Comparison of ENCODE assay signal across 21 cellular contexts in genomic region chr3:176219970-176220369, GRCh38.
A peak's percentile ranks its signal among the peaks of the same experiment; 100 is the strongest.
DNase-seq lines count a peak whose midpoint lies in the region; ATAC-seq and TF ChIP-seq lines count a peak whose summit lies in the region.
"Had no signal": no experiment of that assay in that cellular context is flagged by ENCODE, and none has a peak within 500 bp of the region (broad histone marks: within the 10 kb centered on the region; RNA-seq: fewer than 3 reads in every experiment).

No MANE protein-coding gene starts in this region.

- no peaks in the 10 kb centered on the region for H3K36me3 Mint-ChIP-seq in endodermal cell (ENCODE audit: low read depth)
- H3K36me3 Mint-ChIP-seq: CD8-positive, alpha-beta memory T cell had no signal

- H3K4me3 ChIP-seq in endodermal cell (ENCODE audit: low read length) (peak overlapping the region; percentile 34), mesendoderm (ENCODE audit: low read length) (no peak overlapping the region)

- no peaks in the 10 kb centered on the region for H3K27me3 Mint-ChIP-seq in endodermal cell (ENCODE audit: insufficient read depth)

- H4K8ac ChIP-seq in mesendoderm (ENCODE audit: low read depth, low read length), result peak overlapping the region; percentile 2

- H3K4ac ChIP-seq in mesendoderm (ENCODE audit: low read depth, low read length), result no peak overlapping the region

- no peaks in the 10 kb centered on the region for H3K9me3 Mint-ChIP-seq in endodermal cell
- H3K9me3 Mint-ChIP-seq: HFFc6 had no signal

- H3K18ac ChIP-seq in mesendoderm (ENCODE audit: low read length), result peak overlapping the region; percentile 28

- no peak overlapping the region for H3K27ac Mint-ChIP-seq in endodermal cell
- H3K27ac Mint-ChIP-seq: CD8-positive, alpha-beta memory T cell; HFFc6 had no signal

- no peak overlapping the region for H2BK120ac ChIP-seq in mesendoderm (ENCODE audit: low read depth, low read length)

- H2BK15ac ChIP-seq in mesendoderm (replicated peaks; ENCODE audit: low read depth), result no peak overlapping the region

- H3K27ac ChIP-seq in endodermal cell (ENCODE audit: low read depth, low read length), result no peak overlapping the region
- H3K27ac ChIP-seq in mesendoderm (ENCODE audit: low read depth, low read length), result no peak overlapping the region

- no peak overlapping the region for H3K56ac ChIP-seq in mesendoderm (ENCODE audit: low read length)

- H3K27me3 ChIP-seq in endodermal cell (ENCODE audit: control insufficient read depth, insufficient read depth, low read length, poor library complexity, severe bottlenecking) (no peaks in the 10 kb centered on the region), mesendoderm (ENCODE audit: insufficient read depth, low read length, poor library complexity) (no peaks in the 10 kb centered on the region)

- H3K4me1 ChIP-seq in ES-I3 (ENCODE audit: insufficient read depth, low read length) (peaks cover 8% of the 10 kb centered on the region; the same call in 1 of the 2 replicates), endodermal cell (ENCODE audit: control insufficient read depth, insufficient read depth, low read length) (no peaks in the 10 kb centered on the region), mesendoderm (ENCODE audit: control insufficient read depth, low read depth, low read length) (no peaks in the 10 kb centered on the region)

- H3K9ac ChIP-seq in ES-I3 (ENCODE audit: low read depth, low read length) (peak overlapping the region; percentile 20), endodermal cell (ENCODE audit: extremely low read depth, low read length, poor library complexity, severe bottlenecking) (no peak overlapping the region), mesendoderm (ENCODE audit: low read length) (no peak overlapping the region)

- H3K4me3 Mint-ChIP-seq in endodermal cell, result no peak overlapping the region
- H3K4me3 Mint-ChIP-seq: CD8-positive, alpha-beta memory T cell; HFFc6 had no signal

- no peak overlapping the region for H3K4me2 ChIP-seq in mesendoderm (ENCODE audit: low read length)

- H2BK5ac ChIP-seq in mesendoderm (ENCODE audit: low read length), result no peak overlapping the region

- no peak overlapping the region for H2AK5ac ChIP-seq in mesendoderm (ENCODE audit: low read length)

- no peaks in the 10 kb centered on the region for H3K79me2 ChIP-seq in mesendoderm (ENCODE audit: control insufficient read depth, insufficient read depth, low read length)

- H3K4me1 Mint-ChIP-seq in endodermal cell, result peaks cover 10% of the 10 kb centered on the region
- H3K4me1 Mint-ChIP-seq: CD8-positive, alpha-beta memory T cell had no signal

- TF ChIP-seq CTCF in endodermal cell (conservative IDR thresholded peaks at IDR 0.05), result no peak

- H3K9me3 ChIP-seq in ES-I3 (ENCODE audit: control insufficient read depth, insufficient read depth, low read length) (no peaks in the 10 kb centered on the region), endodermal cell (ENCODE audit: control insufficient read depth, low read length) (peaks cover 3% of the 10 kb centered on the region)

- DNase-seq in NCI-H69 (lab: John Stamatoyannopoulos, UW), result peak; percentile 13
- peak; percentile 72 for DNase-seq in endodermal cell
- peak; percentile 62 for DNase-seq in mesendoderm
- no peak for DNase-seq in NCI-H2171 treated with DMSO at 0.1 percent for 48 hours (lab: John Stamatoyannopoulos, UW)
- DNase-seq in kidney tubule cell (ENCODE audit: low spot score), result no peak
- DNase-seq in NCI-H1436 (lab: John Stamatoyannopoulos, UW), result no peak
- DNase-seq: 8988T; C1 segment of cervical spinal cord; CD8-positive, alpha-beta memory T cell; DMS53; HFFc6; MM.1S; NCI-H1048; NCI-H1417 treated with DMSO at 0.1 percent for 48 hours; NCI-H1930; NCI-H345; NCI-H524; NCI-H82 had no signal

- no peak overlapping the region for H3K23ac ChIP-seq in mesendoderm (ENCODE audit: low read length)

- no peaks in the 10 kb centered on the region for H3K36me3 ChIP-seq in ES-I3 (ENCODE audit: insufficient read depth, low read length)
- H3K36me3 ChIP-seq in endodermal cell (ENCODE audit: control insufficient read depth, insufficient read depth, low read length), result no peaks in the 10 kb centered on the region
- no peaks in the 10 kb centered on the region for H3K36me3 ChIP-seq in mesendoderm (ENCODE audit: control insufficient read depth, insufficient read depth, low read length)

- no peaks in the 10 kb centered on the region for H3K79me1 ChIP-seq in mesendoderm (ENCODE audit: low read length)

- ATAC-seq in GM21717 (IDR thresholded peaks at IDR 0.05; ENCODE audit: unreplicated experiment), result no peak
- ATAC-seq: Right ventricle myocardium inferior had no signal

- 74 to 100% methylated on average over 1 to 3 of the region's 4 CpGs for WGBS in endodermal cell (ENCODE audit: insufficient coverage in 1 of 2, insufficient read length in 1 of 2), 2 experiments
- WGBS in mesendoderm (ENCODE audit: extremely low coverage, insufficient coverage, low lambda C conversion rate), result no CpG with 5 or more reads among the region's 4 CpGs

- H4K5ac ChIP-seq in mesendoderm (ENCODE audit: low read length), result no peak overlapping the region

Comparison
In these comparisons a context has a peak if more than half of its experiments do, and no peak if none do; other contexts are left out.
1. DNase-seq: peak in NCI-H69 (single experiment), endodermal cell (single experiment) and mesendoderm (single experiment); none in NCI-H2171 treated with DMSO at 0.1 percent for 48 hours (single experiment), kidney tubule cell (single experiment) and NCI-H1436 (single experiment).